In genomic region chr21:28791595-28792282, GRCh38 we compare ENCODE assay signal across 14 cellular contexts.
"Had no signal": no experiment of that assay in that cellular context is flagged by ENCODE, and none has a peak within 500 bp of the region (broad histone marks: within the 10 kb centered on the region; RNA-seq: fewer than 3 reads in every experiment).

No MANE protein-coding gene starts in this region.

- ATAC-seq: effector memory CD8-positive, alpha-beta T cell; gastroesophageal sphincter; left ventricle myocardium superior had no signal

- H3K27ac ChIP-seq: epithelial cell of prostate, gastroesophageal sphincter, thyroid gland, vagina had no signal

- H3K9me3 ChIP-seq: gastroesophageal sphincter, thyroid gland, vagina had no signal

- H3K4me3 Mint-ChIP-seq: activated naive CD4-positive, alpha-beta T cell treated with anti-CD3 and anti-CD28 coated beads for 36 hours; activated T-helper 1 cell treated with anti-CD3 and anti-CD28 coated beads, Interleukin-12 subunit alpha, Interleukin-12 subunit beta, Interleukin-2, Interleukin-4 antibody, amounts not matched to agents 30 ng/mL and 10 ng/mL and 1 ng/mL, durations not matched to agents 14 hours and 24 hours and 36 hours; dendritic cell treated with granulocyte-macrophage colony-stimulating factor and Interleukin-4, amounts not matched to agents 40 ng/mL and 50 ng/mL, for 4 days; effector memory CD8-positive, alpha-beta T cell; neural crest cell had no signal

- H3K9me3 Mint-ChIP-seq: activated naive CD4-positive, alpha-beta T cell treated with anti-CD3 and anti-CD28 coated beads for 36 hours; dendritic cell treated with granulocyte-macrophage colony-stimulating factor and Interleukin-4, amounts not matched to agents 40 ng/mL and 50 ng/mL, for 4 days; effector memory CD8-positive, alpha-beta T cell; neural crest cell had no signal

- H3K27me3 Mint-ChIP-seq: dendritic cell treated with granulocyte-macrophage colony-stimulating factor and Interleukin-4, amounts not matched to agents 40 ng/mL and 50 ng/mL, for 4 days; effector memory CD8-positive, alpha-beta T cell had no signal

- H3K4me3 ChIP-seq: gastroesophageal sphincter, thyroid gland, vagina had no signal

- H3K27ac Mint-ChIP-seq: activated naive CD4-positive, alpha-beta T cell treated with anti-CD3 and anti-CD28 coated beads for 36 hours; activated T-helper 1 cell treated with anti-CD3 and anti-CD28 coated beads, Interleukin-12 subunit alpha, Interleukin-12 subunit beta, Interleukin-2, Interleukin-4 antibody, amounts not matched to agents 30 ng/mL and 10 ng/mL and 1 ng/mL, durations not matched to agents 14 hours and 24 hours and 36 hours; dendritic cell treated with granulocyte-macrophage colony-stimulating factor and Interleukin-4, amounts not matched to agents 40 ng/mL and 50 ng/mL, for 4 days had no signal

- DNase-seq: activated naive CD4-positive, alpha-beta T cell treated with anti-CD3 and anti-CD28 coated beads for 36 hours; cerebellar nuclear complex; effector memory CD8-positive, alpha-beta T cell; kidney; left ventricle myocardium superior; stimulated activated CD4-positive, alpha-beta T cell treated with anti-CD3 and anti-CD28 coated beads, Interleukin-4, amount 100 ng/mL, for 24 hours; T-helper 2 cell; thyroid gland had no signal

- H3K36me3 ChIP-seq: gastroesophageal sphincter, thyroid gland, vagina had no signal

- H3K4me1 ChIP-seq: thyroid gland, vagina had no signal

- H3K27me3 ChIP-seq: gastroesophageal sphincter, thyroid gland, vagina had no signal
